In the genomic region with DNA sequence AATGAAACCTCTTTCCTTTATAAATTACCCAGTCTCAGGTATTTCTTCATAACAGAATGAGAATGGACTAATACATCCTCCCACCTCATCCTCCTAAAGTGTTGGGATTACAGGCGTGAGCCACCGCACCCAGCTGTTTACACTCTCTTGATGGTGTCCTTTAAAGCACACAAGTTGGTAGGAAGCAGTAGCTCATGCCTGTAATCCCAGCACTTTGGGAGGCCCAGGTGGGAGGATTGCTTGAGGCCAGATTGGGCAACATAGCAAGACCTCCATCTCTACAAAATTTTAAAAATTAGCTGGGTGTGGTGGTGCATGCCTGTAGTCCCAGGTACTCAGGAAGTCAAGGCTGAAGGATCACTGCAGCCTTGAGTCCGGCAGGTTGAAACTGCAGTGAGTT, we compare ENCODE assay signal across 3 cellular contexts. TPM values are rescaled to one million over a fixed set of nuclear protein-coding genes. Genes with fewer than 3 reads are reported as not detected.
"Had no signal": no experiment of that assay in that cellular context is flagged by ENCODE, and none has a peak within 500 bp of the region (broad histone marks: within the 10 kb centered on the region; RNA-seq: fewer than 3 reads in every experiment).

No MANE protein-coding gene starts in this region.

RNA-seq across cellular contexts. Expression of a gene that starts 23.3 kb away (rescaled TPM):
- total RNA-seq: dermis blood vessel endothelial cell, endothelial cell of umbilical vein, esophagus mucosa had no signal
- polyA plus RNA-seq: endothelial cell of umbilical vein had no signal
